Comparison of ENCODE assay signal across 20 cellular contexts in genomic region chr2:26487192-26487591, GRCh38. TPM values are rescaled to one million over a fixed set of nuclear protein-coding genes. Genes with fewer than 3 reads are reported as not detected.
"Had no signal": no experiment of that assay in that cellular context is flagged by ENCODE, and none has a peak within 500 bp of the region (broad histone marks: within the 10 kb centered on the region; RNA-seq: fewer than 3 reads in every experiment).

No MANE protein-coding gene starts in this region.

- DNase-seq: activated CD4-positive, alpha-beta T cell treated with anti-CD3 and anti-CD28 coated beads, Interleukin-2, amount 50 U/mL, for 1 hour; cerebellar nuclear complex; cortex of kidney; endodermal cell; esophagus squamous epithelium; lower lobe of right lung; naive B cell; stimulated activated CD4-positive, alpha-beta T cell treated with anti-CD3 and anti-CD28 coated beads, Interleukin-4, amount 100 ng/mL, for 1 hour; stimulated activated naive CD4-positive, alpha-beta T cell treated with Interleukin-2 at 50 U/mL for 16 hours; substantia nigra; tibial artery had no signal

- H3K36me3 Mint-ChIP-seq: activated naive CD4-positive, alpha-beta T cell treated with anti-CD3 and anti-CD28 coated beads, Interleukin-2, amount 50 U/mL, for 72 hours; naive B cell had no signal

- H3K4me3 ChIP-seq: esophagus squamous epithelium, heart left ventricle, lower lobe of right lung, SK-N-MC, smooth muscle cell, tibial artery had no signal

- H3K36me3 ChIP-seq: esophagus squamous epithelium, heart left ventricle, lower lobe of right lung, tibial artery had no signal

- H3K4me1 ChIP-seq: esophagus squamous epithelium, lower lobe of right lung, tibial artery had no signal

- H3K4me3 Mint-ChIP-seq: activated T-helper 17 cell treated with anti-CD3 and anti-CD28 coated beads, Interleukin-2, amount 50 U/mL, for 72 hours; endodermal cell; naive B cell had no signal

- H3K9me3 ChIP-seq: esophagus squamous epithelium, heart left ventricle, lower lobe of right lung, tibial artery had no signal

- H3K9me3 Mint-ChIP-seq: activated naive CD4-positive, alpha-beta T cell treated with anti-CD3 and anti-CD28 coated beads, Interleukin-2, amount 50 U/mL, for 72 hours; activated T-helper 17 cell treated with anti-CD3 and anti-CD28 coated beads, Interleukin-2, amount 50 U/mL, for 72 hours; endodermal cell; naive B cell had no signal

- ATAC-seq: activated T-helper 17 cell treated with anti-CD3 and anti-CD28 coated beads, Interleukin-2, amount 50 U/mL, for 72 hours; heart left ventricle; lower lobe of right lung; sciatic nerve had no signal

- H3K4me1 Mint-ChIP-seq: activated T-helper 17 cell treated with anti-CD3 and anti-CD28 coated beads, Interleukin-2, amount 50 U/mL, for 72 hours; endodermal cell; naive B cell had no signal

- H3K4me2 ChIP-seq: smooth muscle cell had no signal

- H3K27me3 ChIP-seq: heart left ventricle had no signal

- H3K27ac Mint-ChIP-seq: activated T-helper 17 cell treated with anti-CD3 and anti-CD28 coated beads, Interleukin-2, amount 50 U/mL, for 72 hours; endodermal cell; naive B cell had no signal

- H3K27ac ChIP-seq: esophagus squamous epithelium, heart left ventricle, lower lobe of right lung, SK-N-MC, tibial artery had no signal

RNA-seq across cellular contexts. Expression of gene OTOF, which starts 9.3 kb away (rescaled TPM):
- total RNA-seq: astrocyte, smooth muscle cell had no signal
- polyA plus RNA-seq: keratinocyte, neural cell had no signal
